9 cellular contexts compared by ENCODE assay signal in the genomic region with DNA sequence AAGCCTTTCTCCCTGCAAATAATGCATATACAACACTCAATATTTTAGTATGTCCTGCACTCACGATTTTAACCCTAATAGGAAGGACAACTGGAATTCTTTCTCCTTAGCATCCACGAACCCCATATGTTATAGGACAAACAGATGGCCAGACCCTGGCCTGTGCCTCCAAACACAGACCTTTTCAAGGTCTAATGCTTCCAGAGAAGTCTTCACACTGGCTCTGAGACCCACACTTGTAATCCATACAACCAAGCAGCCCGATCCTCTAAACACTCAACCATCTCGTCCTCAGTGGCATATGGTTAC. TPM values are rescaled to one million over a fixed set of nuclear protein-coding genes. Genes with fewer than 3 reads are reported as not detected.
DNase-seq lines count a peak whose midpoint lies in the region; ATAC-seq and TF ChIP-seq lines count a peak whose summit lies in the region.
"Had no signal": no experiment of that assay in that cellular context is flagged by ENCODE, and none has a peak within 500 bp of the region (broad histone marks: within the 10 kb centered on the region; RNA-seq: fewer than 3 reads in every experiment).

No MANE protein-coding gene starts in this region.

- 0 out of 2 replicates have a peak, but pooled peaks cover 3% of the 10 kb centered on the region for H3K79me2 ChIP-seq in DOHH2 (ENCODE audit: control insufficient read depth, low read length)
- peaks cover 46% of the 10 kb centered on the region for H3K79me2 ChIP-seq in fibroblast of lung (ENCODE audit: control insufficient read depth, insufficient read depth, low read length)

- H3K27ac ChIP-seq in DOHH2 (ENCODE audit: low read depth, low read length) (no peak overlapping the region), fibroblast of lung (ENCODE audit: insufficient read depth, low read length) (peak overlapping the region; percentile 88), body of pancreas (peak overlapping the region in 2 of 4 donors; percentile 13 to 68)

- H3K4me1 ChIP-seq in DOHH2 (ENCODE audit: control insufficient read depth, low read length), result peaks cover 34% of the 10 kb centered on the region
- peaks cover 9% of the 10 kb centered on the region for H3K4me1 ChIP-seq in fibroblast of lung (ENCODE audit: control insufficient read depth, extremely low read depth, insufficient read depth, low read length)
- no peaks in the 10 kb centered on the region for H3K4me1 ChIP-seq in body of pancreas

- H3K36me3 ChIP-seq in DOHH2 (ENCODE audit: control insufficient read depth, low read length) (no peaks in the 10 kb centered on the region), fibroblast of lung (ENCODE audit: control insufficient read depth, insufficient read depth, low read length) (peaks cover 13% of the 10 kb centered on the region), body of pancreas (replicated peaks in 1 of 2; ENCODE audit: insufficient read depth in 1 of 2, low read depth in 2 of 2) (no peaks in the 10 kb centered on the region)

- no peak for TF ChIP-seq CTCF in DOHH2 (IDR thresholded peaks at IDR 0.05; ENCODE audit: low read depth, low read length, poor library complexity, severe bottlenecking)
- no peak for TF ChIP-seq CTCF in fibroblast of lung (conservative IDR thresholded peaks at IDR 0.05 in 1 of 2, IDR thresholded peaks at IDR 0.05 in 1 of 2; ENCODE audit: low read depth in 1 of 2, low read length in 2 of 2)
- TF ChIP-seq CTCF in body of pancreas (IDR thresholded peaks at IDR 0.05), result no peak
- TF ChIP-seq CTCF in GM20000 (IDR thresholded peaks at IDR 0.05; ENCODE audit: extremely low read depth, missing control alignments), result no peak

- H3K4me2 ChIP-seq in DOHH2 (ENCODE audit: low read length) (peak overlapping the region; percentile 70), fibroblast of lung (ENCODE audit: extremely low read depth, insufficient read depth, low read length) (no peak overlapping the region)

- peak; percentile 66 for DNase-seq in NCI-H524 treated with DMSO at 0.1 percent for 48 hours (lab: John Stamatoyannopoulos, UW)
- no peak for DNase-seq in fibroblast of lung (ENCODE audit: low read depth in 2 of 2)
- peak; percentile 58 for DNase-seq in retina
- no peak for DNase-seq in body of pancreas
- no peak for DNase-seq in GM20000 (ENCODE audit: low spot score)
- no peak for DNase-seq in SKM-1 treated with dmso at 0.1 percent for 144 hours (lab: John Stamatoyannopoulos, UW; ENCODE audit: unreplicated experiment)
- DNase-seq: MV-4-11 had no signal

- no peaks in the 10 kb centered on the region; the same call in 1 of the 2 replicates for H3F3A ChIP-seq in DOHH2 (ENCODE audit: control insufficient read depth, insufficient read depth)

- no peak overlapping the region for H2AFZ ChIP-seq in fibroblast of lung (ENCODE audit: low read length)

- ATAC-seq in HG03520 (IDR thresholded peaks at IDR 0.05; ENCODE audit: unreplicated experiment) (no peak), body of pancreas (no peak)

- intact Hi-C loops in body of pancreas (cut with DNase I), result no loop called here

- H3K9me3 ChIP-seq in DOHH2 (ENCODE audit: control insufficient read depth, insufficient read depth, low read length) (no peaks in the 10 kb centered on the region), fibroblast of lung (ENCODE audit: control insufficient read depth, insufficient read depth, low read depth, low read length) (no peaks in the 10 kb centered on the region), body of pancreas (no peaks in the 10 kb centered on the region)

- H3K4me3 ChIP-seq in DOHH2 (ENCODE audit: low read length), result peak overlapping the region; percentile 63
- H3K4me3 ChIP-seq in fibroblast of lung (replicated peaks in 1 of 4; ENCODE audit: control extremely low read depth in 1 of 4, insufficient read depth in 1 of 4, low read depth in 3 of 4, low read length in 4 of 4), result peak overlapping the region; percentile 82 to 85 (median 84)
- H3K4me3 ChIP-seq in body of pancreas, result peak overlapping the region in 1 of 2 donors; percentile 8

- H3K27me3 ChIP-seq in DOHH2 (ENCODE audit: control insufficient read depth, low read length) (no peaks in the 10 kb centered on the region), fibroblast of lung (ENCODE audit: control insufficient read depth, insufficient read depth, low read length) (no peaks in the 10 kb centered on the region), body of pancreas (no peaks in the 10 kb centered on the region)

- H3K9ac ChIP-seq in fibroblast of lung (ENCODE audit: insufficient read depth, low read length), result peak overlapping the region; percentile 69

- H3K9me2 ChIP-seq in DOHH2 (replicated peaks; ENCODE audit: control insufficient read depth, low read length), result no peaks in the 10 kb centered on the region

- H4K20me1 ChIP-seq in DOHH2 (ENCODE audit: control insufficient read depth, insufficient read depth, low read depth, low read length) (no peaks in the 10 kb centered on the region), fibroblast of lung (ENCODE audit: control insufficient read depth, extremely low read depth, insufficient read depth, low read length) (no peaks in the 10 kb centered on the region)

- 40 to 42% methylated on average over 4 of the region's 4 CpGs for WGBS in body of pancreas, 2 donors

- TF ChIP-seq POLR2A in body of pancreas (IDR thresholded peaks at IDR 0.05), result no peak

RNA-seq across cellular contexts. Expression of gene SLC2A3, which starts 0.6 kb away (rescaled TPM):
- 95.0 and 127 TPM in 2 replicates for total RNA-seq in fibroblast of lung
- 83.0 and 124 TPM in 2 replicates for polyA plus RNA-seq in fibroblast of lung
- 65.6 and 124 TPM in 2 replicates for polyA plus RNA-seq in fibroblast of lung (2012)
- 109 and 154 TPM in 2 replicates for polyA minus RNA-seq in fibroblast of lung (ENCODE audit: low replicate concordance)
- 1 to 10 TPM; 6.6 to 9.6 TPM for total RNA-seq in body of pancreas

Comparison
In these comparisons a context has a peak if more than half of its experiments do, and no peak if none do; other contexts are left out.
1. DNase-seq: peak in NCI-H524 treated with DMSO at 0.1 percent for 48 hours (single experiment) and retina (single experiment); none in fibroblast of lung (0 of 2), body of pancreas (0 of 4), GM20000 (single experiment) and SKM-1 treated with dmso at 0.1 percent for 144 hours (single experiment).